8 cellular contexts compared by ENCODE assay signal in genomic region chr5:151772868-151773561, GRCh38. TPM values are rescaled to one million over a fixed set of nuclear protein-coding genes. Genes with fewer than 3 reads are reported as not detected.
A peak's percentile ranks its signal among the peaks of the same experiment; 100 is the strongest.
DNase-seq lines count a peak whose midpoint lies in the region; ATAC-seq and TF ChIP-seq lines count a peak whose summit lies in the region.

No MANE protein-coding gene starts in this region.

- peak overlapping the region; percentile 87 to 94 for H3K4me3 Mint-ChIP-seq in H9
- H3K4me3 Mint-ChIP-seq in activated T-helper 1 cell treated with anti-CD3 and anti-CD28 coated beads, Interleukin-12 subunit alpha, Interleukin-12 subunit beta, Interleukin-2, Interleukin-4 antibody, amounts not matched to agents 30 ng/mL and 10 ng/mL and 1 ng/mL, durations not matched to agents 14 hours and 24 hours and 36 hours = peak overlapping the region; percentile 88

- no peak overlapping the region for H3K23ac ChIP-seq in H9 (ENCODE audit: insufficient read length, low read depth, low read length)

- no peaks in the 10 kb centered on the region for H3K9me3 Mint-ChIP-seq in H9
- no peaks in the 10 kb centered on the region for H3K9me3 Mint-ChIP-seq in activated T-helper 1 cell treated with anti-CD3 and anti-CD28 coated beads, Interleukin-12 subunit alpha, Interleukin-12 subunit beta, Interleukin-2, Interleukin-4 antibody, amounts not matched to agents 30 ng/mL and 10 ng/mL and 1 ng/mL, durations not matched to agents 14 hours and 24 hours and 36 hours

- no peak overlapping the region for H2BK12ac ChIP-seq in H9 (ENCODE audit: insufficient read length, low read depth, low read length)

- H4K5ac ChIP-seq in H9 (ENCODE audit: insufficient read length, low read depth, low read length) = no peak overlapping the region

- H2BK20ac ChIP-seq in H9 (ENCODE audit: low read depth, low read length, poor library complexity, severe bottlenecking) = no peak overlapping the region

- H3K9ac ChIP-seq in H9 (ENCODE audit: extremely low read depth, insufficient read length, low read length) (peak overlapping the region; percentile 89), iPS-15b (ENCODE audit: low read depth, low read length) (peak overlapping the region; percentile 96), smooth muscle cell (ENCODE audit: low read depth) (peak overlapping the region; percentile 88)

- H3K79me1 ChIP-seq in H9 (ENCODE audit: insufficient read depth, low read depth, low read length, poor library complexity, severe bottlenecking) = no peaks in the 10 kb centered on the region

- H3K9me3 ChIP-seq in H9 (ENCODE audit: control insufficient read depth, low read depth, low read length) (no peaks in the 10 kb centered on the region), iPS-15b (ENCODE audit: control insufficient read depth, insufficient read depth, low read length) (no peaks in the 10 kb centered on the region), smooth muscle cell (replicated peaks; ENCODE audit: low read depth) (no peaks in the 10 kb centered on the region)

- peak overlapping the region; percentile 100 for H3K4me3 ChIP-seq in iPS-15b (ENCODE audit: low read depth, low read length)
- H3K4me3 ChIP-seq in smooth muscle cell = peak overlapping the region; percentile 92

- H3K79me2 ChIP-seq in H9 (ENCODE audit: insufficient read depth, low read length) = peaks cover 52% of the 10 kb centered on the region
- peaks cover 59% of the 10 kb centered on the region for H3K79me2 ChIP-seq in smooth muscle cell (ENCODE audit: low read depth)

- peaks cover 27 to 34% (median 29%) of the 10 kb centered on the region in 3 experiments; a peak in 6 of 7 replicates for H3K36me3 Mint-ChIP-seq in H9 (ENCODE audit: insufficient read depth in 1 of 3, low read depth in 3 of 3)
- H3K36me3 Mint-ChIP-seq in activated T-helper 1 cell treated with anti-CD3 and anti-CD28 coated beads, Interleukin-12 subunit alpha, Interleukin-12 subunit beta, Interleukin-2, Interleukin-4 antibody, amounts not matched to agents 30 ng/mL and 10 ng/mL and 1 ng/mL, durations not matched to agents 14 hours and 24 hours and 36 hours (ENCODE audit: low read depth) = peaks cover 31% of the 10 kb centered on the region

- no peak overlapping the region for H3K14ac ChIP-seq in H9 (ENCODE audit: insufficient read depth, low read length)

- no CpG with 5 or more reads among the region's 18 CpGs for WGBS in H9 (ENCODE audit: extremely low coverage, insufficient read length, low lambda C conversion rate)
- under 1% methylated on average over 18 of the region's 18 CpGs for WGBS in smooth muscle cell (ENCODE audit: low lambda C conversion rate)

- no peak overlapping the region for H3K4ac ChIP-seq in H9 (ENCODE audit: low read depth, low read length)

- H4K8ac ChIP-seq in H9 (replicated peaks; ENCODE audit: insufficient read length, low read depth, low read length) = no peak overlapping the region

- H3K4me2 ChIP-seq in H9 (ENCODE audit: insufficient read depth, insufficient read length, low read length) (peak overlapping the region; percentile 84), smooth muscle cell (peak overlapping the region; percentile 98)

- no peaks in the 10 kb centered on the region for H3K27me3 Mint-ChIP-seq in H9 (ENCODE audit: low read depth)
- H3K27me3 Mint-ChIP-seq in activated T-helper 1 cell treated with anti-CD3 and anti-CD28 coated beads, Interleukin-12 subunit alpha, Interleukin-12 subunit beta, Interleukin-2, Interleukin-4 antibody, amounts not matched to agents 30 ng/mL and 10 ng/mL and 1 ng/mL, durations not matched to agents 14 hours and 24 hours and 36 hours (ENCODE audit: insufficient read depth) = no peaks in the 10 kb centered on the region

- peaks cover 7% of the 10 kb centered on the region for H3F3A ChIP-seq in smooth muscle cell (ENCODE audit: low read depth)

- H3K23me2 ChIP-seq in H9 (ENCODE audit: insufficient read length, low read depth, low read length, poor library complexity, severe bottlenecking) = peaks cover 22% of the 10 kb centered on the region

- H3K4me1 Mint-ChIP-seq in H9 = peaks cover 45 to 48% of the 10 kb centered on the region in 2 experiments
- peaks cover 50% of the 10 kb centered on the region for H3K4me1 Mint-ChIP-seq in activated T-helper 1 cell treated with anti-CD3 and anti-CD28 coated beads, Interleukin-12 subunit alpha, Interleukin-12 subunit beta, Interleukin-2, Interleukin-4 antibody, amounts not matched to agents 30 ng/mL and 10 ng/mL and 1 ng/mL, durations not matched to agents 14 hours and 24 hours and 36 hours (ENCODE audit: low read depth)

- H3K18ac ChIP-seq in H9 (ENCODE audit: insufficient read length, low read depth, low read length) = no peak overlapping the region

- H4K20me1 ChIP-seq in H9 (ENCODE audit: control insufficient read depth, insufficient read depth, insufficient read length) (no peaks in the 10 kb centered on the region), smooth muscle cell (ENCODE audit: low read depth) (peaks cover 59% of the 10 kb centered on the region)

- DNase-seq in Ammon's horn (ENCODE audit: low spot score) (peak; percentile 21), H9 (no peak), smooth muscle cell (lab: John Stamatoyannopoulos, UW; ENCODE audit: unreplicated experiment) (no peak), NCI-H2107 treated with DMSO at 0.1 percent for 48 hours (lab: John Stamatoyannopoulos, UW; ENCODE audit: unreplicated experiment) (no peak), posterior vena cava (ENCODE audit: low spot score) (no peak)
- DNase-seq in activated T-helper 1 cell treated with anti-CD3 and anti-CD28 coated beads, Interleukin-12 subunit alpha, Interleukin-12 subunit beta, Interleukin-2, Interleukin-4 antibody, amounts not matched to agents 30 ng/mL and 10 ng/mL and 1 ng/mL, durations not matched to agents 14 hours and 24 hours and 36 hours (ENCODE audit: low spot score) = no peak

- no peak overlapping the region for H2BK5ac ChIP-seq in H9 (ENCODE audit: insufficient read length, low read length)

- TF ChIP-seq CTCF in H9 (conservative IDR thresholded peaks at IDR 0.05) (no peak), smooth muscle cell (IDR thresholded peaks at IDR 0.05; ENCODE audit: borderline replicate concordance, insufficient read depth, poor library complexity, severe bottlenecking) (no peak)

- H3T11ph ChIP-seq in H9 (ENCODE audit: low read length) = no peak overlapping the region

- no peak overlapping the region for H2AK5ac ChIP-seq in H9 (ENCODE audit: insufficient read length, low read length)

- no peak overlapping the region for H4K91ac ChIP-seq in H9 (ENCODE audit: insufficient read length, low read depth, low read length)

- H3K36me3 ChIP-seq in iPS-15b (ENCODE audit: control insufficient read depth, insufficient read depth, low read length) = peaks cover 2% of the 10 kb centered on the region
- H3K36me3 ChIP-seq in smooth muscle cell (ENCODE audit: low read depth) = no peaks in the 10 kb centered on the region

- no peak overlapping the region for H3K56ac ChIP-seq in H9 (ENCODE audit: insufficient read length, low read depth, low read length)

- peak overlapping the region; percentile 67 to 95 (median 78); a peak in 6 of 7 replicates for H3K27ac Mint-ChIP-seq in H9
- H3K27ac Mint-ChIP-seq in activated T-helper 1 cell treated with anti-CD3 and anti-CD28 coated beads, Interleukin-12 subunit alpha, Interleukin-12 subunit beta, Interleukin-2, Interleukin-4 antibody, amounts not matched to agents 30 ng/mL and 10 ng/mL and 1 ng/mL, durations not matched to agents 14 hours and 24 hours and 36 hours = peak overlapping the region; percentile 67

- H3K4me1 ChIP-seq in H9 (ENCODE audit: insufficient read depth, low read length) (no peaks in the 10 kb centered on the region), iPS-15b (ENCODE audit: control insufficient read depth, insufficient read depth, low read length) (peaks cover 15% of the 10 kb centered on the region), smooth muscle cell (ENCODE audit: low read depth) (peaks cover 36% of the 10 kb centered on the region)

- H2BK15ac ChIP-seq in H9 (ENCODE audit: low read depth, low read length) = no peak overlapping the region

- intact Hi-C loops in activated T-helper 1 cell treated with anti-CD3 and anti-CD28 coated beads, Interleukin-12 subunit alpha, Interleukin-12 subunit beta, Interleukin-2, Interleukin-4 antibody, amounts not matched to agents 30 ng/mL and 10 ng/mL and 1 ng/mL, durations not matched to agents 14 hours and 24 hours and 36 hours (cut with micrococcal nuclease) = loop anchor here (2.0 to 10.0 kb wide), 7 partner anchors 14 to 1771 kb away; partner anchors contain the start of genes DCTN4, HMGXB3, IRGM and TCOF1
- intact Hi-C loops in posterior vena cava (cut with DNase I) = loop anchor here in 1 of 2 donors (5.0 kb wide), 1 partner anchor 1541 kb away; no protein-coding TSS in a partner anchor

- no peaks in the 10 kb centered on the region for H3K27me3 ChIP-seq in H9 (ENCODE audit: insufficient read depth, low read length)
- no peaks in the 10 kb centered on the region for H3K27me3 ChIP-seq in iPS-15b (ENCODE audit: control insufficient read depth, insufficient read depth, low read length)
- H3K27me3 ChIP-seq in smooth muscle cell (ENCODE audit: low read depth) = no peaks in the 10 kb centered on the region

- no peak for ATAC-seq in HG02938 (IDR thresholded peaks at IDR 0.05; ENCODE audit: unreplicated experiment)

- no peak overlapping the region for H2BK120ac ChIP-seq in H9 (ENCODE audit: low read depth, low read length, poor library complexity, severe bottlenecking)

- H2AFZ ChIP-seq in H9 (ENCODE audit: low read length) (no peak overlapping the region), smooth muscle cell (ENCODE audit: low read depth) (peak overlapping the region; percentile 20)

- H3K27ac ChIP-seq in H9 (ENCODE audit: insufficient read length, low read depth, low read length) (no peak overlapping the region), smooth muscle cell (ENCODE audit: low read depth) (peak overlapping the region; percentile 87)

RNA-seq across cellular contexts. Expression of gene G3BP1, which starts 1.3 kb away (rescaled TPM):
- 439 and 448 TPM in 2 replicates for total RNA-seq in H9 (2021)
- total RNA-seq in activated T-helper 1 cell treated with anti-CD3 and anti-CD28 coated beads, Interleukin-12 subunit alpha, Interleukin-12 subunit beta, Interleukin-2, Interleukin-4 antibody, amounts not matched to agents 30 ng/mL and 10 ng/mL and 1 ng/mL, durations not matched to agents 14 hours and 24 hours and 36 hours = 340 and 348 TPM in 2 replicates
- total RNA-seq in smooth muscle cell = 96.8 and 99.4 TPM in 2 replicates
- 63.2 and 69.5 TPM in 2 replicates for polyA plus RNA-seq in smooth muscle cell
- 100 to 1,000 TPM; 117 to 130 TPM for total RNA-seq in posterior vena cava

RNA-seq across cellular contexts. Expression of gene ATOX1, which starts 14.6 kb away (rescaled TPM):
- total RNA-seq in H9 (2021) (75.0 and 79.7 TPM in 2 replicates), smooth muscle cell (73.3 and 84.3 TPM in 2 replicates), posterior vena cava (10 to 100 TPM; 62.8 to 68.6 TPM)
- 72.5 and 83.7 TPM in 2 replicates for total RNA-seq in activated T-helper 1 cell treated with anti-CD3 and anti-CD28 coated beads, Interleukin-12 subunit alpha, Interleukin-12 subunit beta, Interleukin-2, Interleukin-4 antibody, amounts not matched to agents 30 ng/mL and 10 ng/mL and 1 ng/mL, durations not matched to agents 14 hours and 24 hours and 36 hours
- 315 and 337 TPM in 2 replicates for polyA plus RNA-seq in smooth muscle cell
